8 cellular contexts compared by ENCODE assay signal in genomic region chr7:102432476-102433318, GRCh38. TPM values are rescaled to one million over a fixed set of nuclear protein-coding genes. Genes with fewer than 3 reads are reported as not detected.
A peak's percentile ranks its signal among the peaks of the same experiment; 100 is the strongest.
DNase-seq lines count a peak whose midpoint lies in the region; ATAC-seq and TF ChIP-seq lines count a peak whose summit lies in the region.

No MANE protein-coding gene starts in this region.

- peak overlapping the region; percentile 64 for H3K4me3 Mint-ChIP-seq in activated CD4-positive, alpha-beta memory T cell treated with anti-CD3 and anti-CD28 coated beads, Interleukin-2, amount 10 ng/mL, durations not matched to agents 7 days and 5 days

- H3K4me1 Mint-ChIP-seq in activated CD4-positive, alpha-beta memory T cell treated with anti-CD3 and anti-CD28 coated beads, Interleukin-2, amount 10 ng/mL, durations not matched to agents 7 days and 5 days = peaks cover 63% of the 10 kb centered on the region

- DNase-seq in stimulated activated naive CD4-positive, alpha-beta T cell (lab: John Stamatoyannopoulos, UW) = peak in 4 of 6 experiments; percentile 25 to 53 (median 51)
- DNase-seq in stimulated activated naive CD4-positive, alpha-beta T cell treated with Interleukin-2 at 50 U/mL for 16 hours (lab: John Stamatoyannopoulos, UW) = no peak
- no peak for DNase-seq in activated CD4-positive, alpha-beta memory T cell treated with anti-CD3 and anti-CD28 coated beads, Interleukin-2, amount 10 ng/mL, durations not matched to agents 7 days and 5 days
- DNase-seq in cardiac muscle cell (ENCODE audit: low read depth in 1 of 2, low spot score in 1 of 2) (peak in 1 of 2 donors; percentile 20), retinal pigment epithelial cell (ENCODE audit: low read depth) (no peak), NCI-H2029 (lab: John Stamatoyannopoulos, UW) (no peak)

- POLR2A ChIA-PET in activated CD4-positive, alpha-beta memory T cell treated with anti-CD3 and anti-CD28 coated beads, Interleukin-2, amount 10 ng/mL, durations not matched to agents 7 days and 5 days (lab: Charles Lee) = interaction anchor here (1.0 to 7.4 kb wide), 6 partner anchors 12 to 37 kb away, joined by 3 to 67 read pairs (median 5); partner anchors contain the start of gene ALKBH4

- no peaks in the 10 kb centered on the region for H3K9me3 ChIP-seq in cardiac muscle cell (ENCODE audit: low read depth)

- no peaks in the 10 kb centered on the region for H3K36me3 ChIP-seq in cardiac muscle cell

- CTCF ChIA-PET in activated CD4-positive, alpha-beta memory T cell treated with anti-CD3 and anti-CD28 coated beads, Interleukin-2, amount 10 ng/mL, durations not matched to agents 7 days and 5 days (lab: Charles Lee) = interaction anchor here (0.7 to 3.5 kb wide), 8 partner anchors 17 to 35 kb away, joined by 3 to 11 read pairs (median 4); no protein-coding TSS in a partner anchor

- ATAC-seq in HG03108 (IDR thresholded peaks at IDR 0.05; ENCODE audit: unreplicated experiment) = peak; percentile 17
- no peak for ATAC-seq in HG02938 (IDR thresholded peaks at IDR 0.05; ENCODE audit: unreplicated experiment)

- H3K27me3 Mint-ChIP-seq in activated CD4-positive, alpha-beta memory T cell treated with anti-CD3 and anti-CD28 coated beads, Interleukin-2, amount 10 ng/mL, durations not matched to agents 7 days and 5 days = no peaks in the 10 kb centered on the region

- H3K27ac Mint-ChIP-seq in activated CD4-positive, alpha-beta memory T cell treated with anti-CD3 and anti-CD28 coated beads, Interleukin-2, amount 10 ng/mL, durations not matched to agents 7 days and 5 days = peak overlapping the region; percentile 94

- no peaks in the 10 kb centered on the region for H3K27me3 ChIP-seq in cardiac muscle cell

- H3K9me3 Mint-ChIP-seq in activated CD4-positive, alpha-beta memory T cell treated with anti-CD3 and anti-CD28 coated beads, Interleukin-2, amount 10 ng/mL, durations not matched to agents 7 days and 5 days = no peaks in the 10 kb centered on the region

- TF ChIP-seq CTCF in cardiac muscle cell (IDR thresholded peaks at IDR 0.05; ENCODE audit: low read depth, low read length) = no peak
- no peak for TF ChIP-seq CTCF in retinal pigment epithelial cell (conservative IDR thresholded peaks at IDR 0.05; ENCODE audit: low read depth, low read length)

- peaks cover 30% of the 10 kb centered on the region for H3K36me3 Mint-ChIP-seq in activated CD4-positive, alpha-beta memory T cell treated with anti-CD3 and anti-CD28 coated beads, Interleukin-2, amount 10 ng/mL, durations not matched to agents 7 days and 5 days (ENCODE audit: low read depth)

- H3K27ac ChIP-seq in cardiac muscle cell = no peak overlapping the region

- H3K4me3 ChIP-seq in cardiac muscle cell (peak overlapping the region; percentile 87), retinal pigment epithelial cell (ENCODE audit: low read length) (peak overlapping the region; percentile 55)

- peaks cover 4% of the 10 kb centered on the region for H3K4me1 ChIP-seq in cardiac muscle cell (ENCODE audit: low read depth)

RNA-seq across cellular contexts. Expression of gene ORAI2, which starts 0.7 kb away (rescaled TPM):
- total RNA-seq in activated CD4-positive, alpha-beta memory T cell treated with anti-CD3 and anti-CD28 coated beads, Interleukin-2, amount 10 ng/mL, durations not matched to agents 7 days and 5 days = 10 to 100 TPM; 59.5 to 61.9 TPM
- total RNA-seq in cardiac muscle cell = 20.4 and 31.0 TPM in 2 replicates
- 23.0 and 25.5 TPM in 2 replicates for polyA plus RNA-seq in cardiac muscle cell

RNA-seq across cellular contexts. Expression of gene ALKBH4, which starts 32.0 kb away (rescaled TPM):
- total RNA-seq in activated CD4-positive, alpha-beta memory T cell treated with anti-CD3 and anti-CD28 coated beads, Interleukin-2, amount 10 ng/mL, durations not matched to agents 7 days and 5 days = 10 to 100 TPM in 1 of 2 experiments, 1 to 10 TPM in 1; 9.4 to 10.4 TPM
- total RNA-seq in cardiac muscle cell = 31.8 and 82.4 TPM in 2 replicates
- polyA plus RNA-seq in cardiac muscle cell = 26.7 and 31.7 TPM in 2 replicates

RNA-seq across cellular contexts. Expression of gene LRWD1, which starts 32.1 kb away (rescaled TPM):
- 10 to 100 TPM; 19.5 to 19.8 TPM for total RNA-seq in activated CD4-positive, alpha-beta memory T cell treated with anti-CD3 and anti-CD28 coated beads, Interleukin-2, amount 10 ng/mL, durations not matched to agents 7 days and 5 days
- 34.9 and 46.0 TPM in 2 replicates for total RNA-seq in cardiac muscle cell
- polyA plus RNA-seq in cardiac muscle cell = 26.8 and 27.6 TPM in 2 replicates

RNA-seq across cellular contexts. Expression of gene PRKRIP1, which starts 36.5 kb away (rescaled TPM):
- total RNA-seq in activated CD4-positive, alpha-beta memory T cell treated with anti-CD3 and anti-CD28 coated beads, Interleukin-2, amount 10 ng/mL, durations not matched to agents 7 days and 5 days = 10 to 100 TPM; 27.2 to 28.3 TPM
- total RNA-seq in cardiac muscle cell = 46.9 and 60.1 TPM in 2 replicates
- 60.0 and 76.3 TPM in 2 replicates for polyA plus RNA-seq in cardiac muscle cell

RNA-seq across cellular contexts. Expression of gene POLR2J, which starts 46.0 kb away (rescaled TPM):
- total RNA-seq in activated CD4-positive, alpha-beta memory T cell treated with anti-CD3 and anti-CD28 coated beads, Interleukin-2, amount 10 ng/mL, durations not matched to agents 7 days and 5 days = 10 to 100 TPM; 41.7 to 46.5 TPM
- total RNA-seq in cardiac muscle cell = 31.8 and 65.3 TPM in 2 replicates
- polyA plus RNA-seq in cardiac muscle cell = 92.3 and 121 TPM in 2 replicates

Comparison
In these comparisons a context has a peak if more than half of its experiments do, and no peak if none do; other contexts are left out.
1. DNase-seq: peak in stimulated activated naive CD4-positive, alpha-beta T cell (4 of 6); none in stimulated activated naive CD4-positive, alpha-beta T cell treated with Interleukin-2 at 50 U/mL for 16 hours (single experiment), activated CD4-positive, alpha-beta memory T cell treated with anti-CD3 and anti-CD28 coated beads, Interleukin-2, amount 10 ng/mL, durations not matched to agents 7 days and 5 days (single experiment), retinal pigment epithelial cell (single experiment) and NCI-H2029 (single experiment).